Comparison of ENCODE assay signal across 27 cellular contexts in genomic region chr2:184215745-184216144, GRCh38.
DNase-seq lines count a peak whose midpoint lies in the region; ATAC-seq lines count a peak whose summit lies in the region.
"Had no signal": no experiment of that assay in that cellular context is flagged by ENCODE, and none has a peak within 500 bp of the region (broad histone marks: within the 10 kb centered on the region; RNA-seq: fewer than 3 reads in every experiment).

No MANE protein-coding gene starts in this region.

- ATAC-seq in GM18517 (IDR thresholded peaks at IDR 0.05; ENCODE audit: unreplicated experiment) (peak; percentile 71), GM19463 (IDR thresholded peaks at IDR 0.05; ENCODE audit: unreplicated experiment) (peak; percentile 85), HG03280 (IDR thresholded peaks at IDR 0.05; ENCODE audit: unreplicated experiment) (peak; percentile 70), GM21360 (IDR thresholded peaks at IDR 0.05; ENCODE audit: unreplicated experiment) (no peak)
- ATAC-seq: activated T-cell treated with anti-CD3 and anti-CD28 coated beads, Interleukin-2, amount 50 U/mL, for 72 hours; gastroesophageal sphincter; left lobe of liver; naive thymus-derived CD8-positive, alpha-beta T cell; stimulated activated effector memory CD8-positive, alpha-beta T cell treated with anti-CD3 and anti-CD28 coated beads, Interleukin-12 subunit alpha, Interleukin-12 subunit beta, amount 100 ng/mL, for 72 hours had no signal

- H3K27ac ChIP-seq in caudate nucleus (ENCODE audit: low read depth, low read length) = no peak overlapping the region
- H3K27ac ChIP-seq: BLaER1 treated with 17β-estradiol and CSF1 and Interleukin-3, amounts not matched to agents 10 nM and 100 nM; esophagus squamous epithelium; gastroesophageal sphincter; skin epidermis; suprapubic skin; VCaP had no signal

- DNase-seq in astrocyte of the hippocampus (ENCODE audit: low read depth, low spot score) (peak; percentile 48), caudate nucleus (lab: John Stamatoyannopoulos, UW) (no peak), activated gamma-delta T cell treated with Interleukin-2 at 50 U/mL for 16 hours (no peak)
- DNase-seq: activated CD4-positive, alpha-beta T cell treated with anti-CD3 and anti-CD28 coated beads, Interleukin-2, amount 10 ng/mL, durations not matched to agents 7 days and 5 days; activated naive CD4-positive, alpha-beta T cell treated with anti-CD3 and anti-CD28 coated beads, Interleukin-2, amount 50 U/mL, for 16 hours; activated T-cell treated with anti-CD3 and anti-CD28 coated beads, Interleukin-2, amount 50 U/mL, for 72 hours; amygdala; esophagus squamous epithelium; GOT3; hippocampal formation; immature natural killer cell; IMR-90; naive thymus-derived CD8-positive, alpha-beta T cell; NCI-H1105; NCI-H2029; NCI-H2227 treated with DMSO at 0.1 percent for 48 hours had no signal
